8 cellular contexts compared by ENCODE assay signal in genomic region chr7:140060788-140061606, GRCh38. TPM values are rescaled to one million over a fixed set of nuclear protein-coding genes. Genes with fewer than 3 reads are reported as not detected.
DNase-seq lines count a peak whose midpoint lies in the region; ATAC-seq and TF ChIP-seq lines count a peak whose summit lies in the region.

No MANE protein-coding gene starts in this region.

- H3K27me3 ChIP-seq in Caco-2 (replicated peaks; ENCODE audit: control insufficient read depth, insufficient read depth, low read length) = no peaks in the 10 kb centered on the region

- no peak for TF ChIP-seq CTCF in Caco-2 (IDR thresholded peaks at IDR 0.05; ENCODE audit: insufficient read depth in 1 of 2, low read depth in 1 of 2, low read length in 1 of 2, severe bottlenecking in 1 of 2, unreplicated experiment in 1 of 2)
- TF ChIP-seq CTCF in coronary artery (IDR thresholded peaks at IDR 0.05) = no peak

- peak overlapping the region; percentile 84 to 86 for H3K27ac ChIP-seq in coronary artery

- peak overlapping the region; percentile 70 for H3K4me3 Mint-ChIP-seq in Caco-2 (ENCODE audit: unreplicated experiment)
- H3K4me3 Mint-ChIP-seq in natural killer cell treated with Interleukin-12 subunit alpha and Interleukin-12 subunit beta and Interleukin-15 and Interleukin-18, amount 100 ng/mL, for 72 hours = peak overlapping the region; percentile 66

- H3K9me3 ChIP-seq in Caco-2 = peaks cover 3% of the 10 kb centered on the region

- peaks cover 8% of the 10 kb centered on the region for H3K9me3 Mint-ChIP-seq in Caco-2 (ENCODE audit: unreplicated experiment)
- no peaks in the 10 kb centered on the region for H3K9me3 Mint-ChIP-seq in natural killer cell treated with Interleukin-12 subunit alpha and Interleukin-12 subunit beta and Interleukin-15 and Interleukin-18, amount 100 ng/mL, for 72 hours

- intact Hi-C loops in Caco-2 (cut with micrococcal nuclease; ENCODE audit: unreplicated experiment) = no loop called here

- ATAC-seq in natural killer cell treated with Interleukin-12 subunit alpha and Interleukin-12 subunit beta and Interleukin-15 and Interleukin-18, amount 100 ng/mL, for 72 hours = no peak
- ATAC-seq in HG02610 (IDR thresholded peaks at IDR 0.05; ENCODE audit: unreplicated experiment) (no peak), esophagus mucosa (no peak)

- H3K36me3 Mint-ChIP-seq in Caco-2 (ENCODE audit: insufficient read depth, unreplicated experiment) = peaks cover 6% of the 10 kb centered on the region
- peaks cover 6% of the 10 kb centered on the region for H3K36me3 Mint-ChIP-seq in natural killer cell treated with Interleukin-12 subunit alpha and Interleukin-12 subunit beta and Interleukin-15 and Interleukin-18, amount 100 ng/mL, for 72 hours

- H3K4me3 ChIP-seq in Caco-2 (ENCODE audit: low read depth, low read length) = no peak overlapping the region
- H3K4me3 ChIP-seq in coronary artery = peak overlapping the region; percentile 82

- H3K36me3 ChIP-seq in Caco-2 (ENCODE audit: control insufficient read depth, insufficient read depth, low read length) = no peaks in the 10 kb centered on the region

- TSS peak; percentile 25 for BruUV-seq in Caco-2 (replicated peaks; lab: Mats Ljungman, UMichigan)

- CTCF ChIA-PET in Caco-2 (lab: Charles Lee) = interaction anchor here (0.6 kb wide), 1 partner anchor 301 kb away, joined by 6 read pairs; no protein-coding TSS in a partner anchor

- no peaks in the 10 kb centered on the region for H3K27me3 Mint-ChIP-seq in Caco-2 (ENCODE audit: insufficient read depth, unreplicated experiment)
- no peaks in the 10 kb centered on the region for H3K27me3 Mint-ChIP-seq in natural killer cell treated with Interleukin-12 subunit alpha and Interleukin-12 subunit beta and Interleukin-15 and Interleukin-18, amount 100 ng/mL, for 72 hours

- no peak for DNase-seq in Caco-2
- DNase-seq in NCI-H2196 treated with DMSO at 0.1 percent for 48 hours (lab: John Stamatoyannopoulos, UW; ENCODE audit: unreplicated experiment) = peak; percentile 73
- no peak for DNase-seq in coronary artery (ENCODE audit: low spot score)
- DNase-seq in natural killer cell treated with Interleukin-12 subunit alpha and Interleukin-12 subunit beta and Interleukin-15 and Interleukin-18, amount 100 ng/mL, for 72 hours (ENCODE audit: low spot score) = no peak
- no peak for DNase-seq in activated gamma-delta T cell (lab: John Stamatoyannopoulos, UW)
- DNase-seq in AG08395 (ENCODE audit: low spot score) = no peak

- POLR2A ChIA-PET in Caco-2 (lab: Charles Lee) = no interaction called here

- peaks cover 15% of the 10 kb centered on the region for H3K4me1 Mint-ChIP-seq in Caco-2 (ENCODE audit: low read depth, unreplicated experiment)
- peaks cover 36 to 39% of the 10 kb centered on the region in 2 donors for H3K4me1 Mint-ChIP-seq in natural killer cell treated with Interleukin-12 subunit alpha and Interleukin-12 subunit beta and Interleukin-15 and Interleukin-18, amount 100 ng/mL, for 72 hours (ENCODE audit: low read depth in 2 of 2)

- no peak overlapping the region for H3K27ac Mint-ChIP-seq in Caco-2 (ENCODE audit: unreplicated experiment)
- peak overlapping the region; percentile 36 to 64 for H3K27ac Mint-ChIP-seq in natural killer cell treated with Interleukin-12 subunit alpha and Interleukin-12 subunit beta and Interleukin-15 and Interleukin-18, amount 100 ng/mL, for 72 hours

- H3K4me1 ChIP-seq in Caco-2 = no peaks in the 10 kb centered on the region

RNA-seq across cellular contexts. Expression of gene PARP12, which starts 1.8 kb away (rescaled TPM):
- 20.2 and 23.7 TPM in 2 replicates for total RNA-seq in Caco-2 (2022)
- total RNA-seq in natural killer cell treated with Interleukin-12 subunit alpha and Interleukin-12 subunit beta and Interleukin-15 and Interleukin-18, amount 100 ng/mL, for 72 hours = 10 to 100 TPM; 40.4 to 48.6 TPM
- 15.2 TPM for total RNA-seq in esophagus mucosa
